8 cellular contexts compared by ENCODE assay signal in genomic region chr2:3558205-3559014, GRCh38. TPM values are rescaled to one million over a fixed set of nuclear protein-coding genes. Genes with fewer than 3 reads are reported as not detected.
DNase-seq lines count a peak whose midpoint lies in the region; ATAC-seq and TF ChIP-seq lines count a peak whose summit lies in the region.

TSS of gene RNASEH1 (minus strand) at chr2:3558333. CDS start at chr2:3558260, 73 bp downstream.

- DNase-seq in DMS53 treated with DMSO at 0.1 percent for 48 hours (lab: John Stamatoyannopoulos, UW; ENCODE audit: unreplicated experiment) (peak; percentile 77), Peyer's patch (peak; percentile 98 to 99 (median 99))
- peak; percentile 99 to 100 for DNase-seq in activated T-cell treated with anti-CD3 and anti-CD28 coated beads, Interleukin-2, amount 50 U/mL, for 48 hours
- DNase-seq in stimulated activated CD8-positive, alpha-beta memory T cell treated with anti-CD3 and anti-CD28 coated beads, Interleukin-7, amount 100 ng/mL, for 1 hour (ENCODE audit: low read depth in 2 of 2): peak; percentile 99

- H3K79me2 ChIP-seq in KMS-11 (ENCODE audit: insufficient read depth, low read depth): peaks cover 36% of the 10 kb centered on the region

- H3K9ac ChIP-seq in KMS-11 (peak within 1 kb of the TSS; percentile 96), mucosa of stomach (ENCODE audit: low read length) (peak within 1 kb of the TSS; percentile 86)

- H3K4me3 ChIP-seq in KMS-11 (IDR thresholded peaks at IDR 0.05; ENCODE audit: insufficient read depth, low read depth, low read length): peak within 1 kb of the TSS; percentile 75
- peak within 1 kb of the TSS; percentile 71 to 100 (median 90) for H3K4me3 ChIP-seq in Peyer's patch
- H3K4me3 ChIP-seq in esophagus (ENCODE audit: low read depth in 1 of 2, low read length in 2 of 2): peak within 1 kb of the TSS; percentile 97 to 100
- H3K4me3 ChIP-seq in mucosa of stomach (ENCODE audit: low read length): peak within 1 kb of the TSS; percentile 51

- peak; percentile 96 for ATAC-seq in GM21737 (IDR thresholded peaks at IDR 0.05; ENCODE audit: unreplicated experiment)

- TF ChIP-seq POLR2A in Peyer's patch (IDR thresholded peaks at IDR 0.05): peak; percentile 82 to 83

- no peaks in the 10 kb centered on the region for H4K20me1 ChIP-seq in KMS-11 (ENCODE audit: insufficient read depth)

- H3K36me3 ChIP-seq in KMS-11 (ENCODE audit: insufficient read depth) (peaks cover 10% of the 10 kb centered on the region; the same call in 1 of the 2 replicates), Peyer's patch (peaks cover 0 to 29% (median 0%) of the 10 kb centered on the region in 3 donors), esophagus (ENCODE audit: control insufficient read depth in 2 of 2, insufficient read depth in 2 of 2, low read length in 1 of 2) (peaks cover 5 to 7% of the 10 kb centered on the region in 2 donors), mucosa of stomach (ENCODE audit: control insufficient read depth, insufficient read depth, low read length) (peaks cover 6% of the 10 kb centered on the region)

- TF ChIP-seq CTCF in KMS-11 (conservative IDR thresholded peaks at IDR 0.05; ENCODE audit: low read depth, low read length) (no peak), Peyer's patch (IDR thresholded peaks at IDR 0.05) (no peak)

- peaks cover 17% of the 10 kb centered on the region for H3K4me1 ChIP-seq in KMS-11 (ENCODE audit: low read depth, poor library complexity, severe bottlenecking)
- peaks cover 0 to 18% (median 2%) of the 10 kb centered on the region in 4 donors for H3K4me1 ChIP-seq in Peyer's patch
- peaks cover 2 to 3% of the 10 kb centered on the region in 2 donors for H3K4me1 ChIP-seq in esophagus (ENCODE audit: control insufficient read depth in 2 of 2, insufficient read depth in 2 of 2, low read length in 1 of 2)
- peaks cover 6% of the 10 kb centered on the region for H3K4me1 ChIP-seq in mucosa of stomach (ENCODE audit: control insufficient read depth, insufficient read depth, low read length)

- H3K27me3 ChIP-seq in KMS-11 (ENCODE audit: insufficient read depth, low read depth) (no peaks in the 10 kb centered on the region), Peyer's patch (no peaks in the 10 kb centered on the region), esophagus (ENCODE audit: control insufficient read depth in 1 of 2, insufficient read depth in 2 of 2, low read length in 2 of 2) (no peaks in the 10 kb centered on the region), mucosa of stomach (ENCODE audit: control insufficient read depth, insufficient read depth, low read length) (no peaks in the 10 kb centered on the region)

- WGBS in esophagus, 2 donors: 0 to 2% methylated on average over 63 to 67 of the region's 67 CpGs

- peak within 1 kb of the TSS; percentile 67 for H3K4me2 ChIP-seq in KMS-11

- H3K27ac ChIP-seq in KMS-11 (peak within 1 kb of the TSS; percentile 84), Peyer's patch (peak within 1 kb of the TSS; percentile 84 to 99 (median 94)), esophagus (ENCODE audit: low read depth in 2 of 2, low read length in 1 of 2) (peak within 1 kb of the TSS; percentile 97 to 98)

- H3K9me3 ChIP-seq in Peyer's patch (no peaks in the 10 kb centered on the region), esophagus (ENCODE audit: control insufficient read depth in 2 of 2, insufficient read depth in 1 of 2, low read depth in 1 of 2, low read length in 1 of 2) (no peaks in the 10 kb centered on the region), mucosa of stomach (ENCODE audit: control insufficient read depth, low read length) (no peaks in the 10 kb centered on the region)

- H2AFZ ChIP-seq in KMS-11 (ENCODE audit: low read depth): peak within 1 kb of the TSS; percentile 72

RNA-seq across cellular contexts. Expression of gene RNASEH1, which starts in this region (rescaled TPM):
- 10 to 100 TPM in 3 of 4 donors, 1 to 10 TPM in 1; 8.2 to 42.9 (median 14.8) TPM for total RNA-seq in Peyer's patch
- polyA plus RNA-seq in esophagus: 10 to 100 TPM in 1 of 2 donors, 1 to 10 TPM in 1; 5.7 to 10.1 TPM

Comparison
In these comparisons a context has a peak if more than half of its experiments do, and no peak if none do; other contexts are left out.
1. Peak in every context shown above with its lines: DNase-seq, ATAC-seq, H3K4me3 ChIP-seq and H3K27ac ChIP-seq.